In the genomic region with DNA sequence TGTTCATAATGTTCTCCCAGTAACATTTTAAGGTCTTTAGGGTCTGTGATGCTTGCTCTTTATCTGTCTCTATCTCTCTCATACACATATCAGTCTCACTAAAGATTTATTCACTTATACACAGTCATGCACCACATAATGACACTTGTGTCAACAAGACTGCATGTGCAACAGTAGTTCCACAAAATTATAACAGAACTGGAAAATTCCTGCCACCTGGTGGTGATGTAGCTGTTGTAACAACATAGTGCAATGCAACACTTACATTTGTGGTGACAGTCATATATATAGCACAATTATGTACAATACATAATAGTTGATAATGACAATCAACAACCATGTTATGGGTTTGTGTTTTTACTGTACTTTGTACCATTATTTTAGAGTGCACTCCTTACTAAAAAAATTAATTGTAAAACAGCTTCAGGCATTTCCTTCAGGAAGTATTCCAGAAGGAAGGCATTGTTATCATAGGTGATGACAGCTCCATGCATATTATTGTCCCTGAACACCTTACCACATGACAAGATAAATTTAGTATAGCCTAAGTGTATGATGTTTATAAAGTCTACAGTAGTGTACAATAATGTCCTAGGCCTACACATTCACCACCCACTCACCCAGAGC, we compare ENCODE assay signal across 8 cellular contexts. TPM values are rescaled to one million over a fixed set of nuclear protein-coding genes. Genes with fewer than 3 reads are reported as not detected.
DNase-seq lines count a peak whose midpoint lies in the region; ATAC-seq, FAIRE-seq and TF ChIP-seq lines count a peak whose summit lies in the region.

No MANE protein-coding gene starts in this region.

- no peak for ATAC-seq in GM19397 (IDR thresholded peaks at IDR 0.05; ENCODE audit: unreplicated experiment)
- no peak for ATAC-seq in GM21367 (IDR thresholded peaks at IDR 0.05; ENCODE audit: unreplicated experiment)
- ATAC-seq in HG02678 (IDR thresholded peaks at IDR 0.05; ENCODE audit: unreplicated experiment) = no peak
- no peak for ATAC-seq in activated naive CD8-positive, alpha-beta T cell treated with anti-CD3 and anti-CD28 coated beads, Interleukin-2, amount 50 U/mL, for 24 hours

- no peaks in the 10 kb centered on the region for H3K36me3 Mint-ChIP-seq in activated naive CD8-positive, alpha-beta T cell treated with anti-CD3 and anti-CD28 coated beads, Interleukin-2, amount 50 U/mL, for 24 hours (ENCODE audit: low read depth)

- no peaks in the 10 kb centered on the region for H3K9me3 ChIP-seq in BE2C

- TF ChIP-seq CTCF in BE2C (IDR thresholded peaks at IDR 0.05; ENCODE audit: low read depth, low read length) (peak; percentile 59), fibroblast of mammary gland (conservative IDR thresholded peaks at IDR 0.05; ENCODE audit: control insufficient read depth, insufficient read depth, low read depth, low read length) (peak; percentile 46)

- H3K27me3 Mint-ChIP-seq in activated naive CD8-positive, alpha-beta T cell treated with anti-CD3 and anti-CD28 coated beads, Interleukin-2, amount 50 U/mL, for 24 hours = peaks cover 20% of the 10 kb centered on the region

- TF ChIP-seq POLR2A in H54 (IDR thresholded peaks at IDR 0.05; ENCODE audit: low read depth, low read length) = no peak

- no peaks in the 10 kb centered on the region for H3K4me1 Mint-ChIP-seq in activated naive CD8-positive, alpha-beta T cell treated with anti-CD3 and anti-CD28 coated beads, Interleukin-2, amount 50 U/mL, for 24 hours

- DNase-seq in BE2C (peak; percentile 37), H54 (ENCODE audit: insufficient read length, low spot score) (no peak), RCC 7860 (ENCODE audit: low spot score) (peak; percentile 17), fibroblast of mammary gland (ENCODE audit: low read depth) (peak; percentile 38)
- no peak for DNase-seq in activated naive CD8-positive, alpha-beta T cell treated with anti-CD3 and anti-CD28 coated beads, Interleukin-2, amount 50 U/mL, for 24 hours

- H3K27me3 ChIP-seq in BE2C = peaks cover 6% of the 10 kb centered on the region

- H3K27ac Mint-ChIP-seq in activated naive CD8-positive, alpha-beta T cell treated with anti-CD3 and anti-CD28 coated beads, Interleukin-2, amount 50 U/mL, for 24 hours = no peak overlapping the region

- peak; percentile 74 for FAIRE-seq in H54 (lab: Jason Lieb, UNC)
- peak; percentile 52 for FAIRE-seq in RCC 7860 (lab: Jason Lieb, UNC)

- H3K4me1 ChIP-seq in BE2C = no peaks in the 10 kb centered on the region

- no peak overlapping the region for H3K4me3 Mint-ChIP-seq in activated naive CD8-positive, alpha-beta T cell treated with anti-CD3 and anti-CD28 coated beads, Interleukin-2, amount 50 U/mL, for 24 hours

- H3K4me3 ChIP-seq in BE2C (ENCODE audit: low read depth, low read length) (no peak overlapping the region), fibroblast of mammary gland (ENCODE audit: control insufficient read depth, low read depth, low read length) (no peak overlapping the region)

- peaks cover 3% of the 10 kb centered on the region for H3K9me3 Mint-ChIP-seq in activated naive CD8-positive, alpha-beta T cell treated with anti-CD3 and anti-CD28 coated beads, Interleukin-2, amount 50 U/mL, for 24 hours

- H3K36me3 ChIP-seq in BE2C = no peaks in the 10 kb centered on the region

RNA-seq across cellular contexts. Expression of a gene that starts 8.1 kb away (rescaled TPM):
- not detected for polyA plus RNA-seq in BE2C (2012; ENCODE audit: insufficient read depth, insufficient read length, low read depth)

RNA-seq across cellular contexts. Expression of a gene that starts 24.0 kb away (rescaled TPM):
- not detected for polyA plus RNA-seq in BE2C (2012; ENCODE audit: insufficient read depth, insufficient read length, low read depth)

Comparison
In these comparisons a context has a peak if more than half of its experiments do, and no peak if none do; other contexts are left out.
1. DNase-seq: peak in BE2C (single experiment), RCC 7860 (single experiment) and fibroblast of mammary gland (single experiment); none in H54 (single experiment) and activated naive CD8-positive, alpha-beta T cell treated with anti-CD3 and anti-CD28 coated beads, Interleukin-2, amount 50 U/mL, for 24 hours (single experiment).